ENCODE assay signal across 8 cellular contexts in genomic region chr19:47230122-47230920, GRCh38. TPM values are rescaled to one million over a fixed set of nuclear protein-coding genes. Genes with fewer than 3 reads are reported as not detected.
DNase-seq lines count a peak whose midpoint lies in the region; ATAC-seq and TF ChIP-seq lines count a peak whose summit lies in the region.

No MANE protein-coding gene starts in this region.

- no peaks in the 10 kb centered on the region for H3K9me3 Mint-ChIP-seq in immature natural killer cell

- H3K36me3 Mint-ChIP-seq in immature natural killer cell = no peaks in the 10 kb centered on the region

- peak; percentile 67 for TF ChIP-seq CTCF in brain microvascular endothelial cell (IDR thresholded peaks at IDR 0.05; ENCODE audit: low read depth, low read length, missing control alignments)

- no peaks in the 10 kb centered on the region for H3K27me3 ChIP-seq in brain microvascular endothelial cell (replicated peaks)

- peaks cover 25 to 28% of the 10 kb centered on the region in 2 donors for H3K4me1 Mint-ChIP-seq in immature natural killer cell

- in situ Hi-C loops in brain microvascular endothelial cell (cut with HindIII; ENCODE audit: low pct_ligation_motif_present, low sequenced_read_pairs) = no loop called here

- peak; percentile 22 for ATAC-seq in HG02840 (IDR thresholded peaks at IDR 0.05; ENCODE audit: low FRiP score, unreplicated experiment)

- H3K27ac ChIP-seq in brain microvascular endothelial cell = peak overlapping the region; percentile 63

- peak overlapping the region; percentile 8 to 67 (median 46) for H3K4me3 Mint-ChIP-seq in immature natural killer cell

- H3K4me3 ChIP-seq in brain microvascular endothelial cell (ENCODE audit: low read depth, low read length) = peak overlapping the region; percentile 86

- H3K36me3 ChIP-seq in brain microvascular endothelial cell (replicated peaks) = peaks cover 2% of the 10 kb centered on the region

- peaks cover 18 to 25% (median 22%) of the 10 kb centered on the region in 3 donors for H3K27me3 Mint-ChIP-seq in immature natural killer cell (ENCODE audit: low read depth in 3 of 3)

- DNase-seq in CMK (ENCODE audit: low read depth) = peak; percentile 72
- DNase-seq in T-helper 9 cell = peak; percentile 85
- no peak for DNase-seq in brain microvascular endothelial cell
- peak; percentile 86 to 88 (median 88) for DNase-seq in immature natural killer cell
- peak; percentile 75 for DNase-seq in stimulated activated CD4-positive, alpha-beta T cell treated with anti-CD3 and anti-CD28 coated beads, Interleukin-12 subunit alpha, Interleukin-12 subunit beta, amount 100 ng/mL, for 4 hours
- DNase-seq in GF-D8 (lab: John Stamatoyannopoulos, UW) = no peak
- no peak for DNase-seq in DMS153 treated with DMSO at 0.1 percent for 48 hours (lab: John Stamatoyannopoulos, UW; ENCODE audit: unreplicated experiment)

- H3K27ac Mint-ChIP-seq in immature natural killer cell = no peak overlapping the region

RNA-seq across cellular contexts. Expression of gene BBC3, which starts 0.7 kb away (rescaled TPM):
- 10 to 100 TPM in 1 of 3 donors, 1 to 10 TPM in 2; 8.3 to 13.9 (median 8.4) TPM for polyA plus RNA-seq in immature natural killer cell

RNA-seq across cellular contexts. Expression of gene CCDC9, which starts 26.0 kb away (rescaled TPM):
- polyA plus RNA-seq in immature natural killer cell = 10 to 100 TPM in 1 of 3 donors, 1 to 10 TPM in 2; 2.6 to 12.2 (median 5.1) TPM

RNA-seq across cellular contexts. Expression of gene INAFM1, which starts 44.4 kb away (rescaled TPM):
- polyA plus RNA-seq in immature natural killer cell = 1 to 10 TPM; 1.2 to 3.9 (median 2.3) TPM

Comparison
In these comparisons a context has a peak if more than half of its experiments do, and no peak if none do; other contexts are left out.
1. DNase-seq: peak in CMK (single experiment), T-helper 9 cell (single experiment), immature natural killer cell (3 of 3) and stimulated activated CD4-positive, alpha-beta T cell treated with anti-CD3 and anti-CD28 coated beads, Interleukin-12 subunit alpha, Interleukin-12 subunit beta, amount 100 ng/mL, for 4 hours (single experiment); none in brain microvascular endothelial cell (single experiment), GF-D8 (single experiment) and DMS153 treated with DMSO at 0.1 percent for 48 hours (single experiment).